Comparison of ENCODE assay signal across 28 cellular contexts in genomic region chr7:12554848-12555247, GRCh38. TPM values are rescaled to one million over a fixed set of nuclear protein-coding genes. Genes with fewer than 3 reads are reported as not detected.
"Had no signal": no experiment of that assay in that cellular context is flagged by ENCODE, and none has a peak within 500 bp of the region (broad histone marks: within the 10 kb centered on the region; RNA-seq: fewer than 3 reads in every experiment).

No MANE protein-coding gene starts in this region.

- H3K4me3 Mint-ChIP-seq: dendritic cell treated with granulocyte-macrophage colony-stimulating factor and Interleukin-4, amounts not matched to agents 40 ng/mL and 50 ng/mL, for 4 days; naive thymus-derived CD4-positive, alpha-beta T cell; nephron progenitor cell; stimulated activated effector memory CD8-positive, alpha-beta T cell treated with anti-CD3 and anti-CD28 coated beads, Interleukin-12 subunit alpha, Interleukin-12 subunit beta, amount 100 ng/mL, for 72 hours had no signal

- H3K36me3 Mint-ChIP-seq: stimulated activated effector memory CD8-positive, alpha-beta T cell treated with anti-CD3 and anti-CD28 coated beads, Interleukin-12 subunit alpha, Interleukin-12 subunit beta, amount 100 ng/mL, for 72 hours had no signal

- ATAC-seq: foreskin keratinocyte; gastroesophageal sphincter; heart left ventricle; left cardiac atrium; left lung; naive thymus-derived CD4-positive, alpha-beta T cell; stimulated activated effector memory CD8-positive, alpha-beta T cell treated with anti-CD3 and anti-CD28 coated beads, Interleukin-12 subunit alpha, Interleukin-12 subunit beta, amount 100 ng/mL, for 72 hours had no signal

- H3K27me3 Mint-ChIP-seq: dendritic cell treated with granulocyte-macrophage colony-stimulating factor and Interleukin-4, amounts not matched to agents 40 ng/mL and 50 ng/mL, for 4 days had no signal

- H3K4me1 Mint-ChIP-seq: naive thymus-derived CD4-positive, alpha-beta T cell; nephron progenitor cell; stimulated activated effector memory CD8-positive, alpha-beta T cell treated with anti-CD3 and anti-CD28 coated beads, Interleukin-12 subunit alpha, Interleukin-12 subunit beta, amount 100 ng/mL, for 72 hours had no signal

- H3K27ac ChIP-seq: colonic mucosa, esophagus muscularis mucosa, foreskin keratinocyte, gastroesophageal sphincter, heart left ventricle, left lung, prostate gland, right atrium auricular region, sigmoid colon, stomach, thyroid gland had no signal

- H3K36me3 ChIP-seq: colonic mucosa, esophagus muscularis mucosa, gastroesophageal sphincter, heart left ventricle, left lung, prostate gland, right atrium auricular region, sigmoid colon, stomach, thyroid gland had no signal

- DNase-seq: colonic mucosa; effector CD8-positive, alpha-beta T cell; foreskin keratinocyte; heart left ventricle; hippocampal formation; left cardiac atrium; left lung; mesendoderm; midbrain; naive thymus-derived CD4-positive, alpha-beta T cell; nephron progenitor cell; nucleus accumbens; sigmoid colon; stimulated activated CD4-positive, alpha-beta T cell treated with anti-CD3 and anti-CD28 coated beads, Interleukin-2, amount 100 ng/mL, for 24 hours; stimulated activated CD4-positive, alpha-beta T cell treated with anti-CD3 and anti-CD28 coated beads, Interleukin-4, amount 100 ng/mL, for 24 hours; stimulated activated naive CD4-positive, alpha-beta T cell treated with Interleukin-2 at 50 U/mL for 16 hours; stomach; thyroid gland; trophoblast cell had no signal

- H3K27me3 ChIP-seq: colonic mucosa, esophagus muscularis mucosa, foreskin keratinocyte, gastroesophageal sphincter, heart left ventricle, left lung, right atrium auricular region, sigmoid colon, stomach, thyroid gland had no signal

- H3K9me3 ChIP-seq: colonic mucosa, esophagus muscularis mucosa, gastroesophageal sphincter, prostate gland, right atrium auricular region, sigmoid colon, stomach, thyroid gland had no signal

- H3K4me3 ChIP-seq: colonic mucosa, esophagus muscularis mucosa, gastroesophageal sphincter, heart left ventricle, left lung, prostate gland, right atrium auricular region, sigmoid colon, stomach, thyroid gland had no signal

- FAIRE-seq: endothelial cell of umbilical vein, islet of Langerhans had no signal

- H3K4me1 ChIP-seq: colonic mucosa, esophagus muscularis mucosa, gastroesophageal sphincter, heart left ventricle, left lung, prostate gland, right atrium auricular region, sigmoid colon, stomach, thyroid gland had no signal

- H3K27ac Mint-ChIP-seq: dendritic cell treated with granulocyte-macrophage colony-stimulating factor and Interleukin-4, amounts not matched to agents 40 ng/mL and 50 ng/mL, for 4 days; naive thymus-derived CD4-positive, alpha-beta T cell; nephron progenitor cell; stimulated activated effector memory CD8-positive, alpha-beta T cell treated with anti-CD3 and anti-CD28 coated beads, Interleukin-12 subunit alpha, Interleukin-12 subunit beta, amount 100 ng/mL, for 72 hours had no signal

RNA-seq across cellular contexts. Expression of gene SCIN, which starts 15.7 kb away (rescaled TPM):
- total RNA-seq: lung microvascular endothelial cell had no signal
- polyA plus RNA-seq: foreskin keratinocyte; naive thymus-derived CD4-positive, alpha-beta T cell had no signal
